In the genomic region with DNA sequence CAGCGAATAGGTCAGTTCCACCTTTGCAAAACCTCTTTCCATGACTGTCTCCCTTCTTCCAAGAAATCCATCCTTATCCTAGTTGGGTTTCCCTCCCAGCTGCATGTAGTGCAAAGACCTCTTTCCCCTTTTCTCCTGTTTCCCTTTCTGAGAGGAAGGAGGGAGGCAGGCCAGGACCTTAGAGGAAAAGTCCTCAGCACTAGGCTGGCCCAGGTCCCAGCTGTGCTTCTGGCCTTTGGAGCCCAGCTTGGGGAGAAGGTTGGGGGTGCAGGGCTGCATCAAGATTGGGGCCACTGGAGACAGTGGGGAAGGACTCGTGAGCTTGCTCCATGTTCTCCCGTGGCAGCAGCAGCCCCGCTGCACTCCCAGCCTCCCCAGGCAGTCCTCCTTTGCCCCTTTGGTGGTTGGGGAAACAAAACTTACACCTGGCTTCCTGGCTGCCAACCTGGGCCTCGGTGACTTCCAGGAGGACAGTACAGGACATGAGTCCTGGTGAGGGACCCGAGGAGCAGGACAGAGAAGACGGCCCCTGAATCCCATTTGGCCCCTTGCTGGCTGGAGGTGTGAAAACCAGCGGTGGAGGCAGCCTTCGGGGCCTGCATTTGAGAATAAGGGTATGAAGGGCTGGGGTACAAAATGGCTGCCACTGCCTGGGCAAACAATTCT, we compare ENCODE assay signal across 1 cellular context.
TF ChIP-seq lines count a peak whose summit lies in the region.

No MANE protein-coding gene starts in this region.

TF ChIP-seq in HepG2, 621 proteins besides CTCF, POLR2A, EP300 and RAD21 (continued from another document and continues in another):
- TF ChIP-seq DNMT1 (CRISPR knock-in tag; IDR thresholded peaks at IDR 0.05) (no peak), ZNF530 (CRISPR knock-in tag; IDR thresholded peaks at IDR 0.05; ENCODE audit: low read depth) (no peak), ATAD3A (CRISPR knock-in tag; IDR thresholded peaks at IDR 0.05) (no peak), ZKSCAN5 (CRISPR knock-in tag; IDR thresholded peaks at IDR 0.05) (no peak), IRX3 (CRISPR knock-in tag; IDR thresholded peaks at IDR 0.05; ENCODE audit: borderline replicate concordance, low read depth) (no peak; the same call in 1 of the 2 replicates), ZNF367 (CRISPR knock-in tag; IDR thresholded peaks at IDR 0.05; ENCODE audit: borderline replicate concordance) (no peak; the same call in 1 of the 2 replicates), ZNF569 (CRISPR knock-in tag; IDR thresholded peaks at IDR 0.05; ENCODE audit: borderline replicate concordance) (no peak), PHF21A (CRISPR knock-in tag; IDR thresholded peaks at IDR 0.05) (no peak), MTF1 (CRISPR knock-in tag; IDR thresholded peaks at IDR 0.05) (no peak), ZNF224 (CRISPR knock-in tag; IDR thresholded peaks at IDR 0.05) (no peak), ZNF891 (CRISPR knock-in tag; IDR thresholded peaks at IDR 0.05) (0 out of 2 replicates have a peak, but pooled peaks have one; percentile 23), ARID2 (CRISPR knock-in tag; IDR thresholded peaks at IDR 0.05; ENCODE audit: borderline replicate concordance) (no peak), ZFP62 (CRISPR knock-in tag; IDR thresholded peaks at IDR 0.05) (no peak), ZMAT3 (CRISPR knock-in tag; conservative IDR thresholded peaks at IDR 0.05) (no peak), ZMYM2 (CRISPR knock-in tag; IDR thresholded peaks at IDR 0.05) (peak; percentile 69; the same call in 1 of the 2 replicates), SMARCE1 (IDR thresholded peaks at IDR 0.05; ENCODE audit: borderline replicate concordance) (no peak), KDM1A (CRISPR knock-in tag; IDR thresholded peaks at IDR 0.05) (no peak), ZNF256 (CRISPR knock-in tag; conservative IDR thresholded peaks at IDR 0.05) (0 out of 2 replicates have a peak, but pooled peaks have one; percentile 24), ZBTB8A (CRISPR knock-in tag; IDR thresholded peaks at IDR 0.05; ENCODE audit: borderline replicate concordance, low read depth) (no peak), NFE2L2 (IDR thresholded peaks at IDR 0.05; ENCODE audit: low read length) (no peak), SAFB2 (CRISPR knock-in tag; IDR thresholded peaks at IDR 0.05; ENCODE audit: borderline replicate concordance, low read depth) (no peak), ZSCAN9 (CRISPR knock-in tag; IDR thresholded peaks at IDR 0.05; ENCODE audit: borderline replicate concordance) (no peak), PTBP1 (IDR thresholded peaks at IDR 0.05; ENCODE audit: low read depth, low read length, poor library complexity, severe bottlenecking) (no peak), ZNF790 (CRISPR knock-in tag; IDR thresholded peaks at IDR 0.05; ENCODE audit: borderline replicate concordance) (no peak), GABPA (IDR thresholded peaks at IDR 0.05; ENCODE audit: low read depth, low read length) (no peak), GABPA (CRISPR knock-in tag; IDR thresholded peaks at IDR 0.05; ENCODE audit: low read depth) (no peak), RARG (CRISPR knock-in tag; IDR thresholded peaks at IDR 0.05; ENCODE audit: low read depth) (no peak), SATB2 (CRISPR knock-in tag; IDR thresholded peaks at IDR 0.05) (no peak), ZNF792 (CRISPR knock-in tag; IDR thresholded peaks at IDR 0.05) (no peak), ZKSCAN1 (IDR thresholded peaks at IDR 0.05; ENCODE audit: low read length) (no peak), RBM22 (optimal IDR thresholded peaks at IDR 0.05; ENCODE audit: low read length) (peak; percentile 77)
- TF ChIP-seq, protein P1, sequence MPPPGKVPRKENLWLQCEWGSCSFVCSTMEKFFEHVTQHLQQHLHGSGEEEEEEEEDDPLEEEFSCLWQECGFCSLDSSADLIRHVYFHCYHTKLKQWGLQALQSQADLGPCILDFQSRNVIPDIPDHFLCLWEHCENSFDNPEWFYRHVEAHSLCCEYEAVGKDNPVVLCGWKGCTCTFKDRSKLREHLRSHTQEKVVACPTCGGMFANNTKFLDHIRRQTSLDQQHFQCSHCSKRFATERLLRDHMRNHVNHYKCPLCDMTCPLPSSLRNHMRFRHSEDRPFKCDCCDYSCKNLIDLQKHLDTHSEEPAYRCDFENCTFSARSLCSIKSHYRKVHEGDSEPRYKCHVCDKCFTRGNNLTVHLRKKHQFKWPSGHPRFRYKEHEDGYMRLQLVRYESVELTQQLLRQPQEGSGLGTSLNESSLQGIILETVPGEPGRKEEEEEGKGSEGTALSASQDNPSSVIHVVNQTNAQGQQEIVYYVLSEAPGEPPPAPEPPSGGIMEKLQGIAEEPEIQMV (CRISPR knock-in tag; IDR thresholded peaks at IDR 0.05; ENCODE audit: low read depth), result no peak
- TF ChIP-seq, protein P2, sequence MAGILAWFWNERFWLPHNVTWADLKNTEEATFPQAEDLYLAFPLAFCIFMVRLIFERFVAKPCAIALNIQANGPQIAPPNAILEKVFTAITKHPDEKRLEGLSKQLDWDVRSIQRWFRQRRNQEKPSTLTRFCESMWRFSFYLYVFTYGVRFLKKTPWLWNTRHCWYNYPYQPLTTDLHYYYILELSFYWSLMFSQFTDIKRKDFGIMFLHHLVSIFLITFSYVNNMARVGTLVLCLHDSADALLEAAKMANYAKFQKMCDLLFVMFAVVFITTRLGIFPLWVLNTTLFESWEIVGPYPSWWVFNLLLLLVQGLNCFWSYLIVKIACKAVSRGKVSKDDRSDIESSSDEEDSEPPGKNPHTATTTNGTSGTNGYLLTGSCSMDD (CRISPR knock-in tag; IDR thresholded peaks at IDR 0.05), result no peak
- TF ChIP-seq, protein P3, sequence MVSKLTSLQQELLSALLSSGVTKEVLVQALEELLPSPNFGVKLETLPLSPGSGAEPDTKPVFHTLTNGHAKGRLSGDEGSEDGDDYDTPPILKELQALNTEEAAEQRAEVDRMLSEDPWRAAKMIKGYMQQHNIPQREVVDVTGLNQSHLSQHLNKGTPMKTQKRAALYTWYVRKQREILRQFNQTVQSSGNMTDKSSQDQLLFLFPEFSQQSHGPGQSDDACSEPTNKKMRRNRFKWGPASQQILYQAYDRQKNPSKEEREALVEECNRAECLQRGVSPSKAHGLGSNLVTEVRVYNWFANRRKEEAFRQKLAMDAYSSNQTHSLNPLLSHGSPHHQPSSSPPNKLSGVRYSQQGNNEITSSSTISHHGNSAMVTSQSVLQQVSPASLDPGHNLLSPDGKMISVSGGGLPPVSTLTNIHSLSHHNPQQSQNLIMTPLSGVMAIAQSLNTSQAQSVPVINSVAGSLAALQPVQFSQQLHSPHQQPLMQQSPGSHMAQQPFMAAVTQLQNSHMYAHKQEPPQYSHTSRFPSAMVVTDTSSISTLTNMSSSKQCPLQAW (CRISPR knock-in tag; IDR thresholded peaks at IDR 0.05), result no peak
- TF ChIP-seq, protein P4, sequence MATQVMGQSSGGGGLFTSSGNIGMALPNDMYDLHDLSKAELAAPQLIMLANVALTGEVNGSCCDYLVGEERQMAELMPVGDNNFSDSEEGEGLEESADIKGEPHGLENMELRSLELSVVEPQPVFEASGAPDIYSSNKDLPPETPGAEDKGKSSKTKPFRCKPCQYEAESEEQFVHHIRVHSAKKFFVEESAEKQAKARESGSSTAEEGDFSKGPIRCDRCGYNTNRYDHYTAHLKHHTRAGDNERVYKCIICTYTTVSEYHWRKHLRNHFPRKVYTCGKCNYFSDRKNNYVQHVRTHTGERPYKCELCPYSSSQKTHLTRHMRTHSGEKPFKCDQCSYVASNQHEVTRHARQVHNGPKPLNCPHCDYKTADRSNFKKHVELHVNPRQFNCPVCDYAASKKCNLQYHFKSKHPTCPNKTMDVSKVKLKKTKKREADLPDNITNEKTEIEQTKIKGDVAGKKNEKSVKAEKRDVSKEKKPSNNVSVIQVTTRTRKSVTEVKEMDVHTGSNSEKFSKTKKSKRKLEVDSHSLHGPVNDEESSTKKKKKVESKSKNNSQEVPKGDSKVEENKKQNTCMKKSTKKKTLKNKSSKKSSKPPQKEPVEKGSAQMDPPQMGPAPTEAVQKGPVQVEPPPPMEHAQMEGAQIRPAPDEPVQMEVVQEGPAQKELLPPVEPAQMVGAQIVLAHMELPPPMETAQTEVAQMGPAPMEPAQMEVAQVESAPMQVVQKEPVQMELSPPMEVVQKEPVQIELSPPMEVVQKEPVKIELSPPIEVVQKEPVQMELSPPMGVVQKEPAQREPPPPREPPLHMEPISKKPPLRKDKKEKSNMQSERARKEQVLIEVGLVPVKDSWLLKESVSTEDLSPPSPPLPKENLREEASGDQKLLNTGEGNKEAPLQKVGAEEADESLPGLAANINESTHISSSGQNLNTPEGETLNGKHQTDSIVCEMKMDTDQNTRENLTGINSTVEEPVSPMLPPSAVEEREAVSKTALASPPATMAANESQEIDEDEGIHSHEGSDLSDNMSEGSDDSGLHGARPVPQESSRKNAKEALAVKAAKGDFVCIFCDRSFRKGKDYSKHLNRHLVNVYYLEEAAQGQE (IDR thresholded peaks at IDR 0.05; ENCODE audit: borderline replicate concordance in 1 of 2, low read depth in 1 of 2, low read length in 2 of 2), result no peak
- TF ChIP-seq, protein P5, sequence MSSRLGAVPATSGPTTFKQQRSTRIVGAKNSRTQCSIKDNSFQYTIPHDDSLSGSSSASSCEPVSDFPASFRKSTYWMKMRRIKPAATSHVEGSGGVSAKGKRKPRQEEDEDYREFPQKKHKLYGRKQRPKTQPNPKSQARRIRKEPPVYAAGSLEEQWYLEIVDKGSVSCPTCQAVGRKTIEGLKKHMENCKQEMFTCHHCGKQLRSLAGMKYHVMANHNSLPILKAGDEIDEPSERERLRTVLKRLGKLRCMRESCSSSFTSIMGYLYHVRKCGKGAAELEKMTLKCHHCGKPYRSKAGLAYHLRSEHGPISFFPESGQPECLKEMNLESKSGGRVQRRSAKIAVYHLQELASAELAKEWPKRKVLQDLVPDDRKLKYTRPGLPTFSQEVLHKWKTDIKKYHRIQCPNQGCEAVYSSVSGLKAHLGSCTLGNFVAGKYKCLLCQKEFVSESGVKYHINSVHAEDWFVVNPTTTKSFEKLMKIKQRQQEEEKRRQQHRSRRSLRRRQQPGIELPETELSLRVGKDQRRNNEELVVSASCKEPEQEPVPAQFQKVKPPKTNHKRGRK (CRISPR knock-in tag; IDR thresholded peaks at IDR 0.05), result no peak
- TF ChIP-seq, protein P6, sequence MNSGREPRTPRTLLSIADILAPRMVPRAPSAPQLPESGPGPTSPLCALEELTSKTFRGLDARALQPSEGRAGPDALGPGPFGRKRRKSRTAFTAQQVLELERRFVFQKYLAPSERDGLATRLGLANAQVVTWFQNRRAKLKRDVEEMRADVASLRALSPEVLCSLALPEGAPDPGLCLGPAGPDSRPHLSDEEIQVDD (CRISPR knock-in tag; IDR thresholded peaks at IDR 0.05; ENCODE audit: borderline replicate concordance), result no peak
- TF ChIP-seq, protein P7, sequence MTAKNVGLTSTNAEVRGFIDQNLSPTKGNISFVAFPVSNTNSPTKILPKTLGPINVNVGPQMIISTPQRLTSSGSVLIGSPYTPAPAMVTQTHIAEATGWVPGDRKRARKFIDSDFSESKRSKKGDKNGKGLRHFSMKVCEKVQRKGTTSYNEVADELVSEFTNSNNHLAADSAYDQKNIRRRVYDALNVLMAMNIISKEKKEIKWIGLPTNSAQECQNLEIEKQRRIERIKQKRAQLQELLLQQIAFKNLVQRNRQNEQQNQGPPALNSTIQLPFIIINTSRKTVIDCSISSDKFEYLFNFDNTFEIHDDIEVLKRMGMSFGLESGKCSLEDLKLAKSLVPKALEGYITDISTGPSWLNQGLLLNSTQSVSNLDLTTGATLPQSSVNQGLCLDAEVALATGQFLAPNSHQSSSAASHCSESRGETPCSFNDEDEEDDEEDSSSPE (CRISPR knock-in tag; IDR thresholded peaks at IDR 0.05), result no peak
- TF ChIP-seq, protein P8, sequence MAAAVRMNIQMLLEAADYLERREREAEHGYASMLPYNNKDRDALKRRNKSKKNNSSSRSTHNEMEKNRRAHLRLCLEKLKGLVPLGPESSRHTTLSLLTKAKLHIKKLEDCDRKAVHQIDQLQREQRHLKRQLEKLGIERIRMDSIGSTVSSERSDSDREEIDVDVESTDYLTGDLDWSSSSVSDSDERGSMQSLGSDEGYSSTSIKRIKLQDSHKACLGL (CRISPR knock-in tag; IDR thresholded peaks at IDR 0.05), result peak; percentile 55; the same call in 1 of the 2 replicates
- TF ChIP-seq, protein P9, sequence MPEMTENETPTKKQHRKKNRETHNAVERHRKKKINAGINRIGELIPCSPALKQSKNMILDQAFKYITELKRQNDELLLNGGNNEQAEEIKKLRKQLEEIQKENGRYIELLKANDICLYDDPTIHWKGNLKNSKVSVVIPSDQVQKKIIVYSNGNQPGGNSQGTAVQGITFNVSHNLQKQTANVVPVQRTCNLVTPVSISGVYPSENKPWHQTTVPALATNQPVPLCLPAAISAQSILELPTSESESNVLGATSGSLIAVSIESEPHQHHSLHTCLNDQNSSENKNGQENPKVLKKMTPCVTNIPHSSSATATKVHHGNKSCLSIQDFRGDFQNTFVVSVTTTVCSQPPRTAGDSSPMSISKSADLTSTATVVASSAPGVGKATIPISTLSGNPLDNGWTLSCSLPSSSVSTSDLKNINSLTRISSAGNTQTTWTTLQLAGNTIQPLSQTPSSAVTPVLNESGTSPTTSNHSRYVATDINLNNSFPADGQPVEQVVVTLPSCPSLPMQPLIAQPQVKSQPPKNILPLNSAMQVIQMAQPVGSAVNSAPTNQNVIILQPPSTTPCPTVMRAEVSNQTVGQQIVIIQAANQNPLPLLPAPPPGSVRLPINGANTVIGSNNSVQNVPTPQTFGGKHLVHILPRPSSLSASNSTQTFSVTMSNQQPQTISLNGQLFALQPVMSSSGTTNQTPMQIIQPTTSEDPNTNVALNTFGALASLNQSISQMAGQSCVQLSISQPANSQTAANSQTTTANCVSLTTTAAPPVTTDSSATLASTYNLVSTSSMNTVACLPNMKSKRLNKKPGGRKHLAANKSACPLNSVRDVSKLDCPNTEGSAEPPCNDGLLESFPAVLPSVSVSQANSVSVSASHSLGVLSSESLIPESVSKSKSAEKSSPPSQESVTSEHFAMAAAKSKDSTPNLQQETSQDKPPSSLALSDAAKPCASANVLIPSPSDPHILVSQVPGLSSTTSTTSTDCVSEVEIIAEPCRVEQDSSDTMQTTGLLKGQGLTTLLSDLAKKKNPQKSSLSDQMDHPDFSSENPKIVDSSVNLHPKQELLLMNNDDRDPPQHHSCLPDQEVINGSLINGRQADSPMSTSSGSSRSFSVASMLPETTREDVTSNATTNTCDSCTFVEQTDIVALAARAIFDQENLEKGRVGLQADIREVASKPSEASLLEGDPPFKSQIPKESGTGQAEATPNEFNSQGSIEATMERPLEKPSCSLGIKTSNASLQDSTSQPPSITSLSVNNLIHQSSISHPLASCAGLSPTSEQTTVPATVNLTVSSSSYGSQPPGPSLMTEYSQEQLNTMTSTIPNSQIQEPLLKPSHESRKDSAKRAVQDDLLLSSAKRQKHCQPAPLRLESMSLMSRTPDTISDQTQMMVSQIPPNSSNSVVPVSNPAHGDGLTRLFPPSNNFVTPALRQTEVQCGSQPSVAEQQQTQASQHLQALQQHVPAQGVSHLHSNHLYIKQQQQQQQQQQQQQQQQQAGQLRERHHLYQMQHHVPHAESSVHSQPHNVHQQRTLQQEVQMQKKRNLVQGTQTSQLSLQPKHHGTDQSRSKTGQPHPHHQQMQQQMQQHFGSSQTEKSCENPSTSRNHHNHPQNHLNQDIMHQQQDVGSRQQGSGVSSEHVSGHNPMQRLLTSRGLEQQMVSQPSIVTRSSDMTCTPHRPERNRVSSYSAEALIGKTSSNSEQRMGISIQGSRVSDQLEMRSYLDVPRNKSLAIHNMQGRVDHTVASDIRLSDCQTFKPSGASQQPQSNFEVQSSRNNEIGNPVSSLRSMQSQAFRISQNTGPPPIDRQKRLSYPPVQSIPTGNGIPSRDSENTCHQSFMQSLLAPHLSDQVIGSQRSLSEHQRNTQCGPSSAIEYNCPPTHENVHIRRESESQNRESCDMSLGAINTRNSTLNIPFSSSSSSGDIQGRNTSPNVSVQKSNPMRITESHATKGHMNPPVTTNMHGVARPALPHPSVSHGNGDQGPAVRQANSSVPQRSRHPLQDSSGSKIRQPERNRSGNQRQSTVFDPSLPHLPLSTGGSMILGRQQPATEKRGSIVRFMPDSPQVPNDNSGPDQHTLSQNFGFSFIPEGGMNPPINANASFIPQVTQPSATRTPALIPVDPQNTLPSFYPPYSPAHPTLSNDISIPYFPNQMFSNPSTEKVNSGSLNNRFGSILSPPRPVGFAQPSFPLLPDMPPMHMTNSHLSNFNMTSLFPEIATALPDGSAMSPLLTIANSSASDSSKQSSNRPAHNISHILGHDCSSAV (CRISPR knock-in tag; IDR thresholded peaks at IDR 0.05; ENCODE audit: borderline replicate concordance), result no peak
